Comparison of ENCODE assay signal across 21 cellular contexts in the genomic region with DNA sequence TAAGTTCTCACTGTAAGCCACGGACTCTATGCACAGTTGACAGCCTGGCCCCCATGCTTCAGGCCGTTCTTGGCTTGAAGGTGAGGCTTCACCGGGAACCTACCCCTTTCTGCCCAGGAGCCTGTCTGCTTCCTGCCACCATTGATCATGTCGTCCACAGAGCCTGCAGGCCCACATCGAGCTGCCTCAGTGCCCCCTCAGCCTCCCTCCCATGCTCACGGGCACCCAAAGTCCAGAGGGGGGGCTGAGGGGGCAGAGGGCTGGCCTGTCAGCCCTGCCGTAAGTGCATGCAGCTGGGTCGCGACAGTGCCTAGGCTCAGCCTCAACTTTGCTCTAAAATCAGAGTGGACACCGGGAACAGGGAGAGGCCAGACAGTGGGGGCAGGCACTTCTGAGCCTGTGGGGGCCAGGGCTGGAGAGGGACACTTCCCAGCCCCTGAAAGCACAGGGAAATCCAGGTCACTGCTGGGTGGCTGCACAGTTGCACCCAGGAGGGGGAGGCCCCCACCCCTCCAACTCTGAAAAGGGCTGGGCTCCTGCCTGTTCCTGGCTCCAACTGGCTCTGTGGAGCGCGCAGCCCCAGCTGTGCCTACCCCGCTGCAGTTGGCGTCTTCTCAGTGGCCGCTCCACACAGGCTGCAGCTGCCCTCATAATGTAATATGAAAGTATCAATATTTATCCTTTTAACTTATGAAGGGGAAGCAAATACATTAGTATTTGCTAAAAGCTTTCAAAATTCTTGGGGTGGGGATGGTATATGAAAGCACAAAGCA.
DNase-seq lines count a peak whose midpoint lies in the region; ATAC-seq and TF ChIP-seq lines count a peak whose summit lies in the region.
"Had no signal": no experiment of that assay in that cellular context is flagged by ENCODE, and none has a peak within 500 bp of the region (broad histone marks: within the 10 kb centered on the region; RNA-seq: fewer than 3 reads in every experiment).

No MANE protein-coding gene starts in this region.

- no peaks in the 10 kb centered on the region for H3K79me2 ChIP-seq in H9 (ENCODE audit: insufficient read depth, low read length)

- H3K36me3 ChIP-seq in endodermal cell (ENCODE audit: control insufficient read depth, insufficient read depth, low read length), result no peaks in the 10 kb centered on the region
- H3K36me3 ChIP-seq: BLaER1 treated with 17β-estradiol and CSF1 and Interleukin-3, amounts not matched to agents 10 nM and 100 nM; HAP-1; Peyer's patch had no signal

- TF ChIP-seq CTCF in H9 (conservative IDR thresholded peaks at IDR 0.05) (no peak), endodermal cell (conservative IDR thresholded peaks at IDR 0.05) (no peak)

- H2BK120ac ChIP-seq in H9 (ENCODE audit: low read depth, low read length, poor library complexity, severe bottlenecking), result no peak overlapping the region

- no peak overlapping the region for H2AFZ ChIP-seq in H9 (ENCODE audit: low read length)

- no peak overlapping the region for H3K4me2 ChIP-seq in H9 (ENCODE audit: insufficient read depth, insufficient read length, low read length)
- H3K4me2 ChIP-seq: BLaER1 treated with 17β-estradiol and CSF1 and Interleukin-3, amounts not matched to agents 10 nM and 100 nM had no signal

- no peak overlapping the region for H3K4me3 ChIP-seq in endodermal cell (ENCODE audit: low read length)
- H3K4me3 ChIP-seq: BLaER1 treated with 17β-estradiol and CSF1 and Interleukin-3, amounts not matched to agents 10 nM and 100 nM; HAP-1; Peyer's patch had no signal

- no peaks in the 10 kb centered on the region for H4K20me1 ChIP-seq in H9 (ENCODE audit: control insufficient read depth, insufficient read depth, insufficient read length)
- H4K20me1 ChIP-seq: BLaER1 treated with 17β-estradiol and CSF1 and Interleukin-3, amounts not matched to agents 10 nM and 100 nM had no signal

- H2BK12ac ChIP-seq in H9 (ENCODE audit: insufficient read length, low read depth, low read length), result no peak overlapping the region

- H3K27ac ChIP-seq in H9 (ENCODE audit: insufficient read length, low read depth, low read length) (no peak overlapping the region), endodermal cell (ENCODE audit: low read depth, low read length) (no peak overlapping the region)
- H3K27ac ChIP-seq: BLaER1 treated with 17β-estradiol and CSF1 and Interleukin-3, amounts not matched to agents 10 nM and 100 nM; Peyer's patch had no signal

- H3K23me2 ChIP-seq in H9 (ENCODE audit: insufficient read length, low read depth, low read length, poor library complexity, severe bottlenecking), result no peaks in the 10 kb centered on the region

- ATAC-seq in Right ventricle myocardium inferior, result no peak
- no peak for ATAC-seq in left ventricle myocardium superior
- ATAC-seq in sciatic nerve, result peak; percentile 20
- ATAC-seq in GM21390 (IDR thresholded peaks at IDR 0.05; ENCODE audit: unreplicated experiment), result no peak
- ATAC-seq: CD8-positive, alpha-beta T cell had no signal

- H2BK20ac ChIP-seq in H9 (ENCODE audit: low read depth, low read length, poor library complexity, severe bottlenecking), result no peak overlapping the region

- H4K8ac ChIP-seq in H9 (replicated peaks; ENCODE audit: insufficient read length, low read depth, low read length), result no peak overlapping the region

- H3K36me3 Mint-ChIP-seq in H9 (ENCODE audit: insufficient read depth in 1 of 3, low read depth in 3 of 3) (no peaks in the 10 kb centered on the region), endodermal cell (ENCODE audit: low read depth) (no peaks in the 10 kb centered on the region)
- H3K36me3 Mint-ChIP-seq: CD8-positive, alpha-beta T cell had no signal

- H3K4me3 Mint-ChIP-seq in H9, result no peak overlapping the region
- H3K4me3 Mint-ChIP-seq in endodermal cell, result no peak overlapping the region
- H3K4me3 Mint-ChIP-seq: CD8-positive, alpha-beta T cell; IgD-negative memory B cell had no signal

- H3K9me3 Mint-ChIP-seq in H9, result no peaks in the 10 kb centered on the region
- no peaks in the 10 kb centered on the region for H3K9me3 Mint-ChIP-seq in endodermal cell

- no peak overlapping the region for H4K91ac ChIP-seq in H9 (ENCODE audit: insufficient read length, low read depth, low read length)

- no peak overlapping the region for H2AK5ac ChIP-seq in H9 (ENCODE audit: insufficient read length, low read length)

- no peak overlapping the region for H3K23ac ChIP-seq in H9 (ENCODE audit: insufficient read length, low read depth, low read length)

- no peaks in the 10 kb centered on the region for H3K27me3 Mint-ChIP-seq in H9 (ENCODE audit: low read depth)
- H3K27me3 Mint-ChIP-seq in endodermal cell (ENCODE audit: insufficient read depth), result no peaks in the 10 kb centered on the region
- H3K27me3 Mint-ChIP-seq: IgD-negative memory B cell had no signal

- DNase-seq in Right ventricle myocardium inferior (ENCODE audit: missing footprints), result peak; percentile 26
- DNase-seq in left ventricle myocardium superior, result no peak
- peak; percentile 24 for DNase-seq in H9
- DNase-seq in endodermal cell, result peak; percentile 44
- no peak for DNase-seq in sciatic nerve (ENCODE audit: low spot score)
- no peak for DNase-seq in HCEC 1CT
- DNase-seq: Calu3; CD8-positive, alpha-beta T cell; DMS153; MV-4-11; NCI-H1105 treated with DMSO at 0.1 percent for 48 hours; NCI-H2029 treated with DMSO at 0.1 percent for 48 hours; NCI-H345; NCI-H524; NCI-H774; SW 1271 had no signal

- no peak overlapping the region for H2BK15ac ChIP-seq in H9 (ENCODE audit: low read depth, low read length)

- no peak overlapping the region for H3K56ac ChIP-seq in H9 (ENCODE audit: insufficient read length, low read depth, low read length)

- H3K4me1 Mint-ChIP-seq in H9 (peaks cover 5 to 9% of the 10 kb centered on the region in 2 experiments), endodermal cell (peaks cover 2% of the 10 kb centered on the region)

- H2BK5ac ChIP-seq in H9 (ENCODE audit: insufficient read length, low read length), result no peak overlapping the region

- H4K5ac ChIP-seq in H9 (ENCODE audit: insufficient read length, low read depth, low read length), result no peak overlapping the region

- H3K27ac Mint-ChIP-seq in H9 (peak overlapping the region in 2 of 3 experiments; percentile 49 to 89; a peak in 3 of 7 replicates), endodermal cell (no peak overlapping the region)
- H3K27ac Mint-ChIP-seq: CD8-positive, alpha-beta T cell; IgD-negative memory B cell had no signal

- intact Hi-C loops in Right ventricle myocardium inferior (cut with DNase I) (no loop called here), left ventricle myocardium superior (cut with micrococcal nuclease) (no loop called here), sciatic nerve (cut with DNase I) (no loop called here)

- H3K4ac ChIP-seq in H9 (ENCODE audit: low read depth, low read length), result no peak overlapping the region

- H3K14ac ChIP-seq in H9 (ENCODE audit: insufficient read depth, low read length), result no peak overlapping the region; the same call in 1 of the 2 replicates

- no peak overlapping the region for H3K9ac ChIP-seq in H9 (ENCODE audit: extremely low read depth, insufficient read length, low read length)
- H3K9ac ChIP-seq in endodermal cell (ENCODE audit: extremely low read depth, low read length, poor library complexity, severe bottlenecking), result no peak overlapping the region
- H3K9ac ChIP-seq: BLaER1 treated with 17β-estradiol and CSF1 and Interleukin-3, amounts not matched to agents 10 nM and 100 nM had no signal

- peak overlapping the region; percentile 6 for H3K18ac ChIP-seq in H9 (ENCODE audit: insufficient read length, low read depth, low read length)

- H3K27me3 ChIP-seq in H9 (ENCODE audit: insufficient read depth, low read length), result no peaks in the 10 kb centered on the region
- no peaks in the 10 kb centered on the region for H3K27me3 ChIP-seq in endodermal cell (ENCODE audit: control insufficient read depth, insufficient read depth, low read length, poor library complexity, severe bottlenecking)
- H3K27me3 ChIP-seq: BLaER1 treated with 17β-estradiol and CSF1 and Interleukin-3, amounts not matched to agents 10 nM and 100 nM; Peyer's patch had no signal

- H3K4me1 ChIP-seq in H9 (ENCODE audit: insufficient read depth, low read length) (no peaks in the 10 kb centered on the region), endodermal cell (ENCODE audit: control insufficient read depth, insufficient read depth, low read length) (no peaks in the 10 kb centered on the region)
- H3K4me1 ChIP-seq: BLaER1 treated with 17β-estradiol and CSF1 and Interleukin-3, amounts not matched to agents 10 nM and 100 nM; Peyer's patch had no signal

- no peak overlapping the region for H3T11ph ChIP-seq in H9 (ENCODE audit: low read length)

- no peaks in the 10 kb centered on the region for H3K79me1 ChIP-seq in H9 (ENCODE audit: insufficient read depth, low read depth, low read length, poor library complexity, severe bottlenecking)

- no peaks in the 10 kb centered on the region for H3K9me3 ChIP-seq in H9 (ENCODE audit: control insufficient read depth, low read depth, low read length)
- H3K9me3 ChIP-seq in endodermal cell (ENCODE audit: control insufficient read depth, low read length), result no peaks in the 10 kb centered on the region
- H3K9me3 ChIP-seq: HAP-1, Peyer's patch had no signal

- no CpG with 5 or more reads among the region's 15 CpGs for WGBS in H9 (ENCODE audit: extremely low coverage, insufficient read length, low lambda C conversion rate)
- 91 to 93% methylated on average over 5 to 14 of the region's 15 CpGs for WGBS in endodermal cell (ENCODE audit: insufficient coverage in 1 of 2, insufficient read length in 1 of 2), 2 experiments

Comparison
In these comparisons a context has a peak if more than half of its experiments do, and no peak if none do; other contexts are left out.
1. DNase-seq: peak in Right ventricle myocardium inferior (single experiment), H9 (single experiment) and endodermal cell (single experiment); none in left ventricle myocardium superior (single experiment), sciatic nerve (single experiment) and HCEC 1CT (single experiment).